7 cellular contexts compared by ENCODE assay signal in the genomic region with DNA sequence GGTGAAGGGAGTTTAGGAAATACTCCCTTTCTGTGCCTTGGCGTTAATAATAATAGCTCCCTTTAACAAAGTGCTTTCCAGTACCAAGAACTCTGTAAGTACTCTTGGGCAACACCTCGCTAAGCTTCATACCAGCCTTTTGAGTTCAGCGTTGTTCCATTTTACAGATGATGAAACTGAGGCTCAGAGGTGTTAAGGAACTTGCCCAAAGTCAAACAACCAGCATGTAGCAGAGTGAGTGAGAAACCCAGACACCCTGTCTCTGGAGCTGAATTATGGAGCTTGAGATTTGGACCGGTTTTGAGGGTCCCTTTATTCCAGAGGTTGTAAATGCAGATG. TPM values are rescaled to one million over a fixed set of nuclear protein-coding genes. Genes with fewer than 3 reads are reported as not detected.
A peak's percentile ranks its signal among the peaks of the same experiment; 100 is the strongest.
DNase-seq lines count a peak whose midpoint lies in the region; ATAC-seq and TF ChIP-seq lines count a peak whose summit lies in the region.

No MANE protein-coding gene starts in this region.

- H3K9ac ChIP-seq in HUES48 (ENCODE audit: low read depth, low read length) = peak overlapping the region; percentile 77
- H3K9ac ChIP-seq in iPS-18a (ENCODE audit: low read length) = peak overlapping the region; percentile 75

- H3K27me3 Mint-ChIP-seq in activated CD8-positive, alpha-beta T cell treated with anti-CD3 and anti-CD28 coated beads for 36 hours = no peaks in the 10 kb centered on the region
- H3K27me3 Mint-ChIP-seq in stimulated activated memory B cell treated with anti-CD40 and anti-IgM and Interleukin-4, amounts not matched to agents 10 μg/mL and 1 μg/mL and 100 μg/mL, for 72 hours = no peaks in the 10 kb centered on the region

- CTCF ChIA-PET in activated CD8-positive, alpha-beta T cell treated with anti-CD3 and anti-CD28 coated beads for 36 hours (lab: Charles Lee) = interaction anchor here (0.8 to 3.2 kb wide), 7 partner anchors 8 to 372 kb away, joined by 3 to 12 read pairs (median 4); no protein-coding TSS in a partner anchor

- no peak overlapping the region for H3K27ac ChIP-seq in HUES48 (ENCODE audit: low read depth, low read length)
- H3K27ac ChIP-seq in iPS-18a (ENCODE audit: low read length) = no peak overlapping the region

- H3K36me3 Mint-ChIP-seq in activated CD8-positive, alpha-beta T cell treated with anti-CD3 and anti-CD28 coated beads for 36 hours (ENCODE audit: low read depth) = peaks cover 3% of the 10 kb centered on the region
- peaks cover 7% of the 10 kb centered on the region for H3K36me3 Mint-ChIP-seq in stimulated activated memory B cell treated with anti-CD40 and anti-IgM and Interleukin-4, amounts not matched to agents 10 μg/mL and 1 μg/mL and 100 μg/mL, for 72 hours

- H3K4me3 ChIP-seq in HUES48 (ENCODE audit: low read depth, low read length) = peak overlapping the region; percentile 100
- peak overlapping the region; percentile 92 for H3K4me3 ChIP-seq in iPS-18a (ENCODE audit: low read length)

- no peaks in the 10 kb centered on the region for H3K9me3 ChIP-seq in HUES48 (ENCODE audit: control insufficient read depth, insufficient read depth, low read length)
- H3K9me3 ChIP-seq in iPS-18a (ENCODE audit: control insufficient read depth, low read depth, low read length) = no peaks in the 10 kb centered on the region

- H3K27me3 ChIP-seq in HUES48 (ENCODE audit: control insufficient read depth, insufficient read depth, low read length) = no peaks in the 10 kb centered on the region
- no peaks in the 10 kb centered on the region for H3K27me3 ChIP-seq in iPS-18a (ENCODE audit: control insufficient read depth, insufficient read depth, low read length)

- H3K36me3 ChIP-seq in HUES48 (ENCODE audit: control insufficient read depth, insufficient read depth, low read length) = peaks cover 10% of the 10 kb centered on the region
- peaks cover 1% of the 10 kb centered on the region for H3K36me3 ChIP-seq in iPS-18a (ENCODE audit: control insufficient read depth, low read depth, low read length)

- POLR2A ChIA-PET in activated CD8-positive, alpha-beta T cell treated with anti-CD3 and anti-CD28 coated beads for 36 hours (lab: Charles Lee) = interaction anchor here (0.6 to 1.6 kb wide), 5 partner anchors 12 to 146 kb away, joined by 3 to 6 read pairs (median 3); no protein-coding TSS in a partner anchor

- peak overlapping the region; percentile 93 for H3K27ac Mint-ChIP-seq in activated CD8-positive, alpha-beta T cell treated with anti-CD3 and anti-CD28 coated beads for 36 hours
- peak overlapping the region; percentile 95 for H3K27ac Mint-ChIP-seq in stimulated activated memory B cell treated with anti-CD40 and anti-IgM and Interleukin-4, amounts not matched to agents 10 μg/mL and 1 μg/mL and 100 μg/mL, for 72 hours

- no peak for DNase-seq in activated CD8-positive, alpha-beta T cell treated with anti-CD3 and anti-CD28 coated beads for 36 hours
- DNase-seq in amygdala (lab: John Stamatoyannopoulos, UW) (no peak), ecto neural progenitor cell (ENCODE audit: low spot score) (no peak), NOMO-1 treated with DMSO at 0.1 percent for 48 hours (lab: John Stamatoyannopoulos, UW; ENCODE audit: unreplicated experiment) (no peak)

- peaks cover 32% of the 10 kb centered on the region for H3K4me1 Mint-ChIP-seq in activated CD8-positive, alpha-beta T cell treated with anti-CD3 and anti-CD28 coated beads for 36 hours (ENCODE audit: low read depth)
- peaks cover 43% of the 10 kb centered on the region for H3K4me1 Mint-ChIP-seq in stimulated activated memory B cell treated with anti-CD40 and anti-IgM and Interleukin-4, amounts not matched to agents 10 μg/mL and 1 μg/mL and 100 μg/mL, for 72 hours

- 0 out of 2 replicates have a peak, but pooled peaks cover 4% of the 10 kb centered on the region for H3K4me1 ChIP-seq in HUES48 (ENCODE audit: control insufficient read depth, insufficient read depth, low read length)
- H3K4me1 ChIP-seq in iPS-18a (ENCODE audit: control insufficient read depth, low read depth, low read length) = peaks cover 4% of the 10 kb centered on the region

- TF ChIP-seq CTCF in activated CD8-positive, alpha-beta T cell treated with anti-CD3 and anti-CD28 coated beads for 36 hours (IDR thresholded peaks at IDR 0.05) = no peak

- peak overlapping the region; percentile 92 for H3K4me3 Mint-ChIP-seq in activated CD8-positive, alpha-beta T cell treated with anti-CD3 and anti-CD28 coated beads for 36 hours
- peak overlapping the region; percentile 91 for H3K4me3 Mint-ChIP-seq in stimulated activated memory B cell treated with anti-CD40 and anti-IgM and Interleukin-4, amounts not matched to agents 10 μg/mL and 1 μg/mL and 100 μg/mL, for 72 hours

- no peak for ATAC-seq in activated CD8-positive, alpha-beta T cell treated with anti-CD3 and anti-CD28 coated beads for 36 hours
- no peak for ATAC-seq in stimulated activated memory B cell treated with anti-CD40 and anti-IgM and Interleukin-4, amounts not matched to agents 10 μg/mL and 1 μg/mL and 100 μg/mL, for 72 hours

- no peaks in the 10 kb centered on the region for H3K9me3 Mint-ChIP-seq in activated CD8-positive, alpha-beta T cell treated with anti-CD3 and anti-CD28 coated beads for 36 hours
- no peaks in the 10 kb centered on the region for H3K9me3 Mint-ChIP-seq in stimulated activated memory B cell treated with anti-CD40 and anti-IgM and Interleukin-4, amounts not matched to agents 10 μg/mL and 1 μg/mL and 100 μg/mL, for 72 hours

- intact Hi-C loops in activated CD8-positive, alpha-beta T cell treated with anti-CD3 and anti-CD28 coated beads for 36 hours (cut with micrococcal nuclease) = no loop called here

RNA-seq across cellular contexts. Expression of gene KATNIP, which starts 0.6 kb away (rescaled TPM):
- 10 to 100 TPM in 1 of 2 experiments, 1 to 10 TPM in 1; 9.6 to 11.5 TPM for total RNA-seq in activated CD8-positive, alpha-beta T cell treated with anti-CD3 and anti-CD28 coated beads for 36 hours

RNA-seq across cellular contexts. Expression of gene GTF3C1, which starts 0.8 kb away (rescaled TPM):
- 10 to 100 TPM; 55.9 to 58.6 TPM for total RNA-seq in activated CD8-positive, alpha-beta T cell treated with anti-CD3 and anti-CD28 coated beads for 36 hours
